28 cellular contexts compared by ENCODE assay signal in the genomic region with DNA sequence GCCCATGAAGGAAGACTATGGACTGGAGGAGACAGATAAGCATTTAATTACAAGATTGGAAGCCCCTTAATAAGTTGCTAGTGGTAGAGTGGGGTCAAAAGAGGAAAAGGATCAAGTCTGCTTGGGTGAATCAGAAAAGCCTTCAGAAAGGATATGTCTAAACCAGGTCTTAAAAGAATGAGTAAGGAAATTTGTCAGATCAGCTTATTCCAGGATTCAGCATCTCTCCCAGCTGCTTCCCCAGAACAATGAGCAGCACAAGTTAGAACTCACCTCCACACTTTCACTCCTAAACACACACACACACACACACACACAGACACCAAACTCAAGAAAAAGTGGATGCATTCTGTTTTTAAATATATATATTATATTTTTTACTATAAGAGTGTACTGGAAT.
"Had no signal": no experiment of that assay in that cellular context is flagged by ENCODE, and none has a peak within 500 bp of the region (broad histone marks: within the 10 kb centered on the region; RNA-seq: fewer than 3 reads in every experiment).

No MANE protein-coding gene starts in this region.

- DNase-seq: naive thymus-derived CD8-positive, alpha-beta T cell; nephron progenitor cell; nucleus accumbens; pancreas; retina; spleen; stimulated activated CD4-positive, alpha-beta T cell treated with anti-CD3 and anti-CD28 coated beads, Interleukin-12 subunit alpha, Interleukin-12 subunit beta, amount 100 ng/mL, for 4 hours; stimulated activated CD4-positive, alpha-beta T cell treated with anti-CD3 and anti-CD28 coated beads, Interleukin-1b, Interleukin-23, amount 100 ng/mL, for 48 hours; stimulated activated CD4-positive, alpha-beta T cell treated with anti-CD3 and anti-CD28 coated beads, Interleukin-4, amount 100 ng/mL, for 1 hour; stimulated activated CD4-positive, alpha-beta T cell treated with anti-CD3 and anti-CD28 coated beads, Interleukin-4, amount 100 ng/mL, for 4 hours; stimulated activated CD8-positive, alpha-beta memory T cell treated with anti-CD3 and anti-CD28 coated beads, Interleukin-4, amount 100 ng/mL, for 48 hours; stimulated activated naive CD4-positive, alpha-beta T cell; stomach; thyroid gland; trophoblast cell; upper lobe of left lung had no signal

- H3K4me3 ChIP-seq: pancreas, prostate gland, right atrium auricular region, skin epidermis, smooth muscle cell, spleen, stomach, thoracic aorta, thyroid gland, tibial nerve, upper lobe of left lung, vagina had no signal

- H3K27ac ChIP-seq: neutrophil, pancreas, right atrium auricular region, skin epidermis, spleen, stomach, thoracic aorta, thyroid gland, tibial nerve, upper lobe of left lung, vagina had no signal

- H3K4me2 ChIP-seq: smooth muscle cell had no signal

- H3K27me3 ChIP-seq: neutrophil, right atrium auricular region, stomach, thyroid gland, tibial nerve, upper lobe of left lung, vagina had no signal

- H3K9me3 ChIP-seq: neutrophil, pancreas, prostate gland, thyroid gland had no signal

- FAIRE-seq: pancreas, urothelium cell line had no signal

- ATAC-seq: naive thymus-derived CD8-positive, alpha-beta T cell; natural killer cell treated with Interleukin-12 subunit alpha and Interleukin-12 subunit beta and Interleukin-15 and Interleukin-18, amount 100 ng/mL, for 72 hours; pancreas; sciatic nerve; stimulated activated memory B cell treated with anti-CD40 and anti-IgM and Interleukin-4, amounts not matched to agents 10 μg/mL and 1 μg/mL and 100 μg/mL, for 72 hours had no signal

- H3K36me3 ChIP-seq: neutrophil, pancreas, prostate gland, right atrium auricular region, spleen, stomach, thoracic aorta, thyroid gland, tibial nerve, upper lobe of left lung, vagina had no signal

- H3K4me1 ChIP-seq: pancreas, prostate gland, right atrium auricular region, spleen, stomach, thyroid gland, tibial nerve, upper lobe of left lung, vagina had no signal
